1 cellular context compared by ENCODE assay signal in the genomic region with DNA sequence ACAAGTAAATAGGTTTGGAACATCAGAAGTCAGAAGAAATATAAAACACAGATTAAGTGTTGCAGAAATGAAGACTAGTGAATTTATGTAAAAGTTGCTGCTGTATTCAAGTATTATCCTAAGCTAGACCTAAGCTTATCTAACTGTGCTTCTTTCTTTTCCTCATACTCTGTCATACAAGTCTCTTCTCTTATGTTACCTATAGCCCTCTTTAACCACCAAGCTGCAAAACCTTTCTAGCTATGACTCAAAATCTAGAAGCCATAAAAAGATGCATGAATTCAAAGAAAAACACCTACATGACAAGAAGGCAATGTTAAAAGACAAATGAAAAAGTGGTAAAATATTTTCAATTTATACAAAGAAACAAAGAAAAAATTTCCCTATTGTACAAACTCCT.
TF ChIP-seq lines count a peak whose summit lies in the region.

No MANE protein-coding gene starts in this region.

TF ChIP-seq in SK-N-SH treated with all-trans-retinoic acid at 6 μM for 48 hours, 23 proteins besides CTCF, POLR2A, EP300 and RAD21 (continued from another document):
- no peak for TF ChIP-seq POU6F1 (CRISPR knock-in tag; IDR thresholded peaks at IDR 0.05; ENCODE audit: borderline replicate concordance, low read depth)
- no peak for TF ChIP-seq TSHZ2 (CRISPR knock-in tag; IDR thresholded peaks at IDR 0.05)
- TF ChIP-seq CSRNP3 (CRISPR knock-in tag; IDR thresholded peaks at IDR 0.05), result no peak
- no peak for TF ChIP-seq ZFP3 (CRISPR knock-in tag; IDR thresholded peaks at IDR 0.05)
